14 cellular contexts compared by ENCODE assay signal in the genomic region with DNA sequence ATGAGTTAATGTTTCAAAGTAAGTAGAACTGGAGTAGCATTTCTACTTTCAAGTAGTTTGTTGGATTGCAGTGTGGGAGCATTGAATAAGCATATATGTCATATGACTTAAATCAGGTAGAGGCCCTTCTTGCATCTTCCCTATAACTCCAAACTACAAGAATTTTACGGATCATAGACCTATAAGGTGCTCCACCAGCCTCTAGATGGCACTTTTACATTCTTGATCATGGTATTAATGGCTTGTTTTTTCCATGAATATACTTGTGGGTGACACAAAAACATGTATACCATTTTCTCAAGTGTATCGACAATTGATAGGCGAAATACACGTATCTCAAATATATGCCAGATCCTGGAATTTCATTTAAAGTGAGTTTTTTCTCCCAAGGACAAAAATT.
DNase-seq lines count a peak whose midpoint lies in the region; ATAC-seq, FAIRE-seq and TF ChIP-seq lines count a peak whose summit lies in the region.
"Had no signal": no experiment of that assay in that cellular context is flagged by ENCODE, and none has a peak within 500 bp of the region (broad histone marks: within the 10 kb centered on the region; RNA-seq: fewer than 3 reads in every experiment).

No MANE protein-coding gene starts in this region.

- H4K20me1 ChIP-seq in GM23338 (replicated peaks; ENCODE audit: insufficient read depth) = no peaks in the 10 kb centered on the region

- no peak overlapping the region for H3K4me3 Mint-ChIP-seq in GM23338

- H3F3A ChIP-seq in GM23338 (replicated peaks; ENCODE audit: low read depth) = no peaks in the 10 kb centered on the region

- no peaks in the 10 kb centered on the region for H3K27me3 ChIP-seq in GM23338 (ENCODE audit: insufficient read depth)
- H3K27me3 ChIP-seq in bronchial epithelial cell (ENCODE audit: control insufficient read depth, insufficient read depth, low read length) = no peaks in the 10 kb centered on the region
- H3K27me3 ChIP-seq: cardiac muscle cell, esophagus squamous epithelium, sigmoid colon, suprapubic skin had no signal

- no peak overlapping the region for H3K27ac Mint-ChIP-seq in GM23338

- H3K36me3 Mint-ChIP-seq in GM23338 (ENCODE audit: low read depth) = no peaks in the 10 kb centered on the region

- no peak overlapping the region for H2AFZ ChIP-seq in GM23338

- no peaks in the 10 kb centered on the region for H3K79me2 ChIP-seq in GM23338 (replicated peaks; ENCODE audit: insufficient read depth)

- ATAC-seq in GM23338 (no peak), GM19035 (IDR thresholded peaks at IDR 0.05; ENCODE audit: unreplicated experiment) (no peak), GM18498 (IDR thresholded peaks at IDR 0.05; ENCODE audit: unreplicated experiment) (no peak)

- H3K27me3 Mint-ChIP-seq in GM23338 (ENCODE audit: insufficient read depth, low read depth, poor library complexity) = peaks cover 1% of the 10 kb centered on the region

- H3K4me3 ChIP-seq in GM23338 (no peak overlapping the region), bronchial epithelial cell (ENCODE audit: low read depth, low read length) (no peak overlapping the region)
- H3K4me3 ChIP-seq: cardiac muscle cell, esophagus squamous epithelium, sigmoid colon, suprapubic skin had no signal

- peaks cover 31% of the 10 kb centered on the region for H3K4me1 ChIP-seq in GM23338 (ENCODE audit: insufficient read depth)
- H3K4me1 ChIP-seq: esophagus squamous epithelium, sigmoid colon, suprapubic skin had no signal

- no peaks in the 10 kb centered on the region for H3K9me3 Mint-ChIP-seq in GM23338

- no peak overlapping the region for H3K4me2 ChIP-seq in GM23338

- H3K27ac ChIP-seq in GM23338 (ENCODE audit: low read depth) = no peak overlapping the region
- H3K27ac ChIP-seq: cardiac muscle cell, esophagus squamous epithelium, sigmoid colon, suprapubic skin had no signal

- no peaks in the 10 kb centered on the region for H3K9me2 ChIP-seq in GM23338 (ENCODE audit: insufficient read depth)

- H3K36me3 ChIP-seq in GM23338 (ENCODE audit: insufficient read depth) = no peaks in the 10 kb centered on the region
- no peaks in the 10 kb centered on the region for H3K36me3 ChIP-seq in bronchial epithelial cell (ENCODE audit: control insufficient read depth, insufficient read depth, low read length)
- H3K36me3 ChIP-seq: cardiac muscle cell, esophagus squamous epithelium, sigmoid colon, suprapubic skin had no signal

- no peak for DNase-seq in GM23338 (ENCODE audit: low spot score)
- peak; percentile 4 for DNase-seq in NCI-H748 treated with DMSO at 0.1 percent for 48 hours (lab: John Stamatoyannopoulos, UW)
- DNase-seq in bronchial epithelial cell (ENCODE audit: low read depth) = peak; percentile 9
- peak; percentile 4 for DNase-seq in pons (ENCODE audit: low spot score)
- no peak for DNase-seq in NCI-H1048 (lab: John Stamatoyannopoulos, UW)
- DNase-seq: activated CD4-positive, alpha-beta T cell treated with anti-CD3 and anti-CD28 coated beads for 4 hours; activated effector memory CD4-positive, alpha-beta T cell treated with Interleukin-2 at 50 U/mL for 16 hours; esophagus squamous epithelium; sigmoid colon had no signal

- no peak for FAIRE-seq in bronchial epithelial cell (lab: Jason Lieb, UNC)
- FAIRE-seq: GM12892 had no signal

- peak; percentile 24 to 44; a peak in 3 of 4 replicates for TF ChIP-seq CTCF in GM23338 (conservative IDR thresholded peaks at IDR 0.05; ENCODE audit: low read depth in 2 of 2)
- TF ChIP-seq CTCF in bronchial epithelial cell (IDR thresholded peaks at IDR 0.05; ENCODE audit: insufficient read depth, low read length, severe bottlenecking) = no peak

- H3K4me1 Mint-ChIP-seq in GM23338 = peaks cover 23% of the 10 kb centered on the region

TF ChIP-seq in GM23338, 12 proteins besides CTCF, POLR2A, EP300 and RAD21:
- TF ChIP-seq JUNB (IDR thresholded peaks at IDR 0.05; ENCODE audit: unreplicated experiment) (no peak), CREB1 (CRISPR knock-in tag; IDR thresholded peaks at IDR 0.05; ENCODE audit: low read depth) (no peak), EZH2phosphoT487 (IDR thresholded peaks at IDR 0.05; ENCODE audit: unreplicated experiment) (no peak), NANOG (IDR thresholded peaks at IDR 0.05; ENCODE audit: borderline replicate concordance) (no peak), ZNF114 (CRISPR knock-in tag; IDR thresholded peaks at IDR 0.05) (no peak)
- TF ChIP-seq, protein P1, sequence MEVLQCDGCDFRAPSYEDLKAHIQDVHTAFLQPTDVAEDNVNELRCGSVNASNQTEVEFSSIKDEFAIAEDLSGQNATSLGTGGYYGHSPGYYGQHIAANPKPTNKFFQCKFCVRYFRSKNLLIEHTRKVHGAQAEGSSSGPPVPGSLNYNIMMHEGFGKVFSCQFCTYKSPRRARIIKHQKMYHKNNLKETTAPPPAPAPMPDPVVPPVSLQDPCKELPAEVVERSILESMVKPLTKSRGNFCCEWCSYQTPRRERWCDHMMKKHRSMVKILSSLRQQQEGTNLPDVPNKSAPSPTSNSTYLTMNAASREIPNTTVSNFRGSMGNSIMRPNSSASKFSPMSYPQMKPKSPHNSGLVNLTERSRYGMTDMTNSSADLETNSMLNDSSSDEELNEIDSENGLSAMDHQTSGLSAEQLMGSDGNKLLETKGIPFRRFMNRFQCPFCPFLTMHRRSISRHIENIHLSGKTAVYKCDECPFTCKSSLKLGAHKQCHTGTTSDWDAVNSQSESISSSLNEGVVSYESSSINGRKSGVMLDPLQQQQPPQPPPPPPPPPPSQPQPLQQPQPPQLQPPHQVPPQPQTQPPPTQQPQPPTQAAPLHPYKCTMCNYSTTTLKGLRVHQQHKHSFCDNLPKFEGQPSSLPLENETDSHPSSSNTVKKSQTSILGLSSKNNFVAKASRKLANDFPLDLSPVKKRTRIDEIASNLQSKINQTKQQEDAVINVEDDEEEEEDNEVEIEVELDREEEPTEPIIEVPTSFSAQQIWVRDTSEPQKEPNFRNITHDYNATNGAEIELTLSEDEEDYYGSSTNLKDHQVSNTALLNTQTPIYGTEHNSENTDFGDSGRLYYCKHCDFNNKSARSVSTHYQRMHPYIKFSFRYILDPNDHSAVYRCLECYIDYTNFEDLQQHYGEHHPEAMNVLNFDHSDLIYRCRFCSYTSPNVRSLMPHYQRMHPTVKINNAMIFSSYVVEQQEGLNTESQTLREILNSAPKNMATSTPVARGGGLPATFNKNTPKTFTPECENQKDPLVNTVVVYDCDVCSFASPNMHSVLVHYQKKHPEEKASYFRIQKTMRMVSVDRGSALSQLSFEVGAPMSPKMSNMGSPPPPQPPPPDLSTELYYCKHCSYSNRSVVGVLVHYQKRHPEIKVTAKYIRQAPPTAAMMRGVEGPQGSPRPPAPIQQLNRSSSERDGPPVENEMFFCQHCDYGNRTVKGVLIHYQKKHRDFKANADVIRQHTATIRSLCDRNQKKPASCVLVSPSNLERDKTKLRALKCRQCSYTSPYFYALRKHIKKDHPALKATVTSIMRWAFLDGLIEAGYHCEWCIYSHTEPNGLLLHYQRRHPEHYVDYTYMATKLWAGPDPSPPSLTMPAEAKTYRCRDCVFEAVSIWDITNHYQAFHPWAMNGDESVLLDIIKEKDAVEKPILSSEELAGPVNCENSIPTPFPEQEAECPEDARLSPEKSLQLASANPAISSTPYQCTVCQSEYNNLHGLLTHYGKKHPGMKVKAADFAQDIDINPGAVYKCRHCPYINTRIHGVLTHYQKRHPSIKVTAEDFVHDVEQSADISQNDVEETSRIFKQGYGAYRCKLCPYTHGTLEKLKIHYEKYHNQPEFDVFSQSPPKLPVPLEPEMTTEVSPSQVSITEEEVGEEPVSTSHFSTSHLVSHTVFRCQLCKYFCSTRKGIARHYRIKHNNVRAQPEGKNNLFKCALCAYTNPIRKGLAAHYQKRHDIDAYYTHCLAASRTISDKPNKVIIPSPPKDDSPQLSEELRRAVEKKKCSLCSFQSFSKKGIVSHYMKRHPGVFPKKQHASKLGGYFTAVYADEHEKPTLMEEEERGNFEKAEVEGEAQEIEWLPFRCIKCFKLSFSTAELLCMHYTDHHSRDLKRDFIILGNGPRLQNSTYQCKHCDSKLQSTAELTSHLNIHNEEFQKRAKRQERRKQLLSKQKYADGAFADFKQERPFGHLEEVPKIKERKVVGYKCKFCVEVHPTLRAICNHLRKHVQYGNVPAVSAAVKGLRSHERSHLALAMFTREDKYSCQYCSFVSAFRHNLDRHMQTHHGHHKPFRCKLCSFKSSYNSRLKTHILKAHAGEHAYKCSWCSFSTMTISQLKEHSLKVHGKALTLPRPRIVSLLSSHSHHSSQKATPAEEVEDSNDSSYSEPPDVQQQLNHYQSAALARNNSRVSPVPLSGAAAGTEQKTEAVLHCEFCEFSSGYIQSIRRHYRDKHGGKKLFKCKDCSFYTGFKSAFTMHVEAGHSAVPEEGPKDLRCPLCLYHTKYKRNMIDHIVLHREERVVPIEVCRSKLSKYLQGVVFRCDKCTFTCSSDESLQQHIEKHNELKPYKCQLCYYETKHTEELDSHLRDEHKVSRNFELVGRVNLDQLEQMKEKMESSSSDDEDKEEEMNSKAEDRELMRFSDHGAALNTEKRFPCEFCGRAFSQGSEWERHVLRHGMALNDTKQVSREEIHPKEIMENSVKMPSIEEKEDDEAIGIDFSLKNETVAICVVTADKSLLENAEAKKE (CRISPR knock-in tag; IDR thresholded peaks at IDR 0.05) = no peak
- TF ChIP-seq, protein P2, sequence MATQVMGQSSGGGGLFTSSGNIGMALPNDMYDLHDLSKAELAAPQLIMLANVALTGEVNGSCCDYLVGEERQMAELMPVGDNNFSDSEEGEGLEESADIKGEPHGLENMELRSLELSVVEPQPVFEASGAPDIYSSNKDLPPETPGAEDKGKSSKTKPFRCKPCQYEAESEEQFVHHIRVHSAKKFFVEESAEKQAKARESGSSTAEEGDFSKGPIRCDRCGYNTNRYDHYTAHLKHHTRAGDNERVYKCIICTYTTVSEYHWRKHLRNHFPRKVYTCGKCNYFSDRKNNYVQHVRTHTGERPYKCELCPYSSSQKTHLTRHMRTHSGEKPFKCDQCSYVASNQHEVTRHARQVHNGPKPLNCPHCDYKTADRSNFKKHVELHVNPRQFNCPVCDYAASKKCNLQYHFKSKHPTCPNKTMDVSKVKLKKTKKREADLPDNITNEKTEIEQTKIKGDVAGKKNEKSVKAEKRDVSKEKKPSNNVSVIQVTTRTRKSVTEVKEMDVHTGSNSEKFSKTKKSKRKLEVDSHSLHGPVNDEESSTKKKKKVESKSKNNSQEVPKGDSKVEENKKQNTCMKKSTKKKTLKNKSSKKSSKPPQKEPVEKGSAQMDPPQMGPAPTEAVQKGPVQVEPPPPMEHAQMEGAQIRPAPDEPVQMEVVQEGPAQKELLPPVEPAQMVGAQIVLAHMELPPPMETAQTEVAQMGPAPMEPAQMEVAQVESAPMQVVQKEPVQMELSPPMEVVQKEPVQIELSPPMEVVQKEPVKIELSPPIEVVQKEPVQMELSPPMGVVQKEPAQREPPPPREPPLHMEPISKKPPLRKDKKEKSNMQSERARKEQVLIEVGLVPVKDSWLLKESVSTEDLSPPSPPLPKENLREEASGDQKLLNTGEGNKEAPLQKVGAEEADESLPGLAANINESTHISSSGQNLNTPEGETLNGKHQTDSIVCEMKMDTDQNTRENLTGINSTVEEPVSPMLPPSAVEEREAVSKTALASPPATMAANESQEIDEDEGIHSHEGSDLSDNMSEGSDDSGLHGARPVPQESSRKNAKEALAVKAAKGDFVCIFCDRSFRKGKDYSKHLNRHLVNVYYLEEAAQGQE (IDR thresholded peaks at IDR 0.05; ENCODE audit: unreplicated experiment) = no peak

Comparison
In these comparisons a context has a peak if more than half of its experiments do, and no peak if none do; other contexts are left out.
1. DNase-seq: peak in NCI-H748 treated with DMSO at 0.1 percent for 48 hours (single experiment), bronchial epithelial cell (single experiment) and pons (single experiment); none in GM23338 (single experiment) and NCI-H1048 (single experiment).